ENCODE assay signal across 13 cellular contexts in genomic region chr22:38945693-38946338, GRCh38. TPM values are rescaled to one million over a fixed set of nuclear protein-coding genes. Genes with fewer than 3 reads are reported as not detected.
DNase-seq lines count a peak whose midpoint lies in the region; ATAC-seq and TF ChIP-seq lines count a peak whose summit lies in the region.
"Not testable (repeated sequence)": the region's sequence is repeated elsewhere in the genome, so short reads cannot be mapped to it uniquely, and the experiment has no call there.
"Had no signal": no experiment of that assay in that cellular context is flagged by ENCODE, and none has a peak within 500 bp of the region (broad histone marks: within the 10 kb centered on the region; RNA-seq: fewer than 3 reads in every experiment).

No MANE protein-coding gene starts in this region.

- H3K9me2 ChIP-seq in hepatocyte (replicated peaks; ENCODE audit: insufficient read depth), result not testable (repeated sequence)

- H3K4me3 Mint-ChIP-seq in Caco-2 (ENCODE audit: unreplicated experiment); WTC11; mesothelial cell of epicardium; stimulated activated naive CD8-positive, alpha-beta T cell treated with anti-CD3 and anti-CD28 coated beads, Interleukin-15, Interleukin-2, amounts not matched to agents 100 ng/mL and 50 ng/mL, for 24 hours: not testable (repeated sequence)
- peak overlapping the region; percentile 36 for H3K4me3 Mint-ChIP-seq in activated naive CD8-positive, alpha-beta T cell treated with anti-CD3 and anti-CD28 coated beads, Interleukin-2, amount 10 ng/mL, durations not matched to agents 7 days and 5 days

- H3K27ac ChIP-seq in hepatocyte, result peak overlapping the region; percentile 51
- H3K27ac ChIP-seq in trophoblast cell (ENCODE audit: low read depth, low read length), result not testable (repeated sequence)

- POLR2A ChIA-PET in Caco-2 (lab: Charles Lee); WTC11 (lab: Charles Lee); activated naive CD8-positive, alpha-beta T cell treated with anti-CD3 and anti-CD28 coated beads, Interleukin-2, amount 10 ng/mL, durations not matched to agents 7 days and 5 days (lab: Charles Lee): not testable (repeated sequence)

- H3K9me3 ChIP-seq in Caco-2; hepatocyte (ENCODE audit: low read depth); trophoblast cell (ENCODE audit: insufficient read depth, low read depth, low read length): not testable (repeated sequence)

- not testable (repeated sequence) for H4K20me1 ChIP-seq in hepatocyte (ENCODE audit: insufficient read depth, poor library complexity, severe bottlenecking)

- not testable (repeated sequence) for H3K36me3 ChIP-seq in Caco-2 (ENCODE audit: control insufficient read depth, insufficient read depth, low read length); hepatocyte (replicated peaks; ENCODE audit: insufficient read depth, low read depth); trophoblast cell (ENCODE audit: control insufficient read depth in 1 of 2, insufficient read depth in 2 of 2, low read length in 2 of 2)

- intact Hi-C loops in Caco-2 (cut with micrococcal nuclease; ENCODE audit: unreplicated experiment), result loop anchor here (1.0 kb wide), 1 partner anchor 22 kb away; no protein-coding TSS in a partner anchor

- H2AFZ ChIP-seq in hepatocyte; trophoblast cell (ENCODE audit: insufficient read depth, low read length, poor library complexity): not testable (repeated sequence)

- not testable (repeated sequence) for H3K14ac ChIP-seq in trophoblast cell (ENCODE audit: low read length)

- not testable (repeated sequence) for H2BK120ac ChIP-seq in trophoblast cell (ENCODE audit: insufficient read depth, low read length, poor library complexity)

- not testable (repeated sequence) for H3K79me1 ChIP-seq in trophoblast cell (ENCODE audit: low read length)

- not testable (repeated sequence) for H3K4ac ChIP-seq in trophoblast cell (ENCODE audit: low read depth, low read length)

- not testable (repeated sequence) for H3K4me1 ChIP-seq in Caco-2; hepatocyte (ENCODE audit: insufficient read depth); trophoblast cell (ENCODE audit: control insufficient read depth in 1 of 2, insufficient read depth in 2 of 2, low read length in 2 of 2)

- H3K9ac ChIP-seq in trophoblast cell (ENCODE audit: low read length), result not testable (repeated sequence)

- H3K9me3 Mint-ChIP-seq in Caco-2 (ENCODE audit: unreplicated experiment); WTC11; activated naive CD8-positive, alpha-beta T cell treated with anti-CD3 and anti-CD28 coated beads, Interleukin-2, amount 10 ng/mL, durations not matched to agents 7 days and 5 days; mesothelial cell of epicardium; stimulated activated naive CD8-positive, alpha-beta T cell treated with anti-CD3 and anti-CD28 coated beads, Interleukin-15, Interleukin-2, amounts not matched to agents 100 ng/mL and 50 ng/mL, for 24 hours: not testable (repeated sequence)

- not testable (repeated sequence) for H3K4me3 ChIP-seq in Caco-2 (ENCODE audit: low read depth, low read length); hepatocyte; trophoblast cell (ENCODE audit: low read depth, low read length)

- H4K12ac ChIP-seq in trophoblast cell (ENCODE audit: low read depth, low read length), result not testable (repeated sequence)

- H2AK5ac ChIP-seq in trophoblast cell (ENCODE audit: low read length), result not testable (repeated sequence)

- H3K36me3 Mint-ChIP-seq in Caco-2 (ENCODE audit: insufficient read depth, unreplicated experiment); WTC11; activated naive CD8-positive, alpha-beta T cell treated with anti-CD3 and anti-CD28 coated beads, Interleukin-2, amount 10 ng/mL, durations not matched to agents 7 days and 5 days; mesothelial cell of epicardium; stimulated activated naive CD8-positive, alpha-beta T cell treated with anti-CD3 and anti-CD28 coated beads, Interleukin-15, Interleukin-2, amounts not matched to agents 100 ng/mL and 50 ng/mL, for 24 hours (ENCODE audit: low read depth): not testable (repeated sequence)

- H3K27ac Mint-ChIP-seq in Caco-2 (ENCODE audit: unreplicated experiment), result peak overlapping the region; percentile 43
- not testable (repeated sequence) for H3K27ac Mint-ChIP-seq in WTC11; activated naive CD8-positive, alpha-beta T cell treated with anti-CD3 and anti-CD28 coated beads, Interleukin-2, amount 10 ng/mL, durations not matched to agents 7 days and 5 days
- H3K27ac Mint-ChIP-seq in mesothelial cell of epicardium, result peak overlapping the region; percentile 85
- H3K27ac Mint-ChIP-seq in stimulated activated naive CD8-positive, alpha-beta T cell treated with anti-CD3 and anti-CD28 coated beads, Interleukin-15, Interleukin-2, amounts not matched to agents 100 ng/mL and 50 ng/mL, for 24 hours, result peak overlapping the region; percentile 66

- H2BK5ac ChIP-seq in trophoblast cell (ENCODE audit: low read depth, low read length, poor library complexity), result not testable (repeated sequence)

- not testable (repeated sequence) for H3K4me2 ChIP-seq in hepatocyte; trophoblast cell (ENCODE audit: low read length)

- not testable (repeated sequence) for TF ChIP-seq CTCF in Caco-2 (IDR thresholded peaks at IDR 0.05; ENCODE audit: insufficient read depth in 1 of 2, low read depth in 1 of 2, low read length in 1 of 2, severe bottlenecking in 1 of 2, unreplicated experiment in 1 of 2); WTC11 (IDR thresholded peaks at IDR 0.05); hepatocyte (IDR thresholded peaks at IDR 0.05; ENCODE audit: poor library complexity); mesothelial cell of epicardium (IDR thresholded peaks at IDR 0.05; ENCODE audit: unreplicated experiment)

- not testable (repeated sequence) for H3K18ac ChIP-seq in trophoblast cell (ENCODE audit: low read length)

- CTCF ChIA-PET in Caco-2 (lab: Charles Lee), result not testable (repeated sequence)
- CTCF ChIA-PET in WTC11 (lab: Charles Lee), result interaction anchor here (1.3 kb wide), 1 partner anchor 177 kb away, joined by 5 read pairs; no protein-coding TSS in a partner anchor

- ATAC-seq in WTC11; activated naive CD8-positive, alpha-beta T cell treated with anti-CD3 and anti-CD28 coated beads, Interleukin-2, amount 10 ng/mL, durations not matched to agents 7 days and 5 days (ENCODE audit: low read depth): not testable (repeated sequence)

- not testable (repeated sequence) for H3K27me3 ChIP-seq in Caco-2 (replicated peaks; ENCODE audit: control insufficient read depth, insufficient read depth, low read length); hepatocyte; trophoblast cell (ENCODE audit: insufficient read depth, low read length)

- H3K23ac ChIP-seq in trophoblast cell (ENCODE audit: low read length), result not testable (repeated sequence)

- not testable (repeated sequence) for BruUV-seq in Caco-2 (replicated peaks; lab: Mats Ljungman, UMichigan)

- not testable (repeated sequence) for H4K91ac ChIP-seq in trophoblast cell (ENCODE audit: low read depth, low read length)

- H4K8ac ChIP-seq in trophoblast cell (ENCODE audit: low read depth, low read length), result not testable (repeated sequence)

- not testable (repeated sequence) for H3K4me1 Mint-ChIP-seq in Caco-2 (ENCODE audit: low read depth, unreplicated experiment)
- H3K4me1 Mint-ChIP-seq in WTC11 (peaks cover 24% of the 10 kb centered on the region), mesothelial cell of epicardium (peaks cover 31% of the 10 kb centered on the region)
- peaks cover 27% of the 10 kb centered on the region for H3K4me1 Mint-ChIP-seq in activated naive CD8-positive, alpha-beta T cell treated with anti-CD3 and anti-CD28 coated beads, Interleukin-2, amount 10 ng/mL, durations not matched to agents 7 days and 5 days
- H3K4me1 Mint-ChIP-seq in stimulated activated naive CD8-positive, alpha-beta T cell treated with anti-CD3 and anti-CD28 coated beads, Interleukin-15, Interleukin-2, amounts not matched to agents 100 ng/mL and 50 ng/mL, for 24 hours (ENCODE audit: low read depth), result peaks cover 47% of the 10 kb centered on the region

- H3K27me3 Mint-ChIP-seq in Caco-2 (ENCODE audit: insufficient read depth, unreplicated experiment); WTC11 (ENCODE audit: low read depth); mesothelial cell of epicardium (ENCODE audit: low read depth): not testable (repeated sequence)
- peaks cover 27% of the 10 kb centered on the region for H3K27me3 Mint-ChIP-seq in activated naive CD8-positive, alpha-beta T cell treated with anti-CD3 and anti-CD28 coated beads, Interleukin-2, amount 10 ng/mL, durations not matched to agents 7 days and 5 days
- peaks cover 43% of the 10 kb centered on the region for H3K27me3 Mint-ChIP-seq in stimulated activated naive CD8-positive, alpha-beta T cell treated with anti-CD3 and anti-CD28 coated beads, Interleukin-15, Interleukin-2, amounts not matched to agents 100 ng/mL and 50 ng/mL, for 24 hours

- DNase-seq in Caco-2 (peak in 1 of 2 experiments; percentile 43), hepatocyte (ENCODE audit: low spot score) (peak; percentile 8), trophoblast cell (peak; percentile 41 to 74)
- not testable (repeated sequence) for DNase-seq in WTC11 (ENCODE audit: low spot score); activated naive CD8-positive, alpha-beta T cell treated with anti-CD3 and anti-CD28 coated beads, Interleukin-2, amount 10 ng/mL, durations not matched to agents 7 days and 5 days; mesothelial cell of epicardium (ENCODE audit: low spot score in 2 of 2, unreplicated experiment in 2 of 2)

- H3K79me2 ChIP-seq in hepatocyte; trophoblast cell (ENCODE audit: control insufficient read depth, insufficient read depth, low read length, poor library complexity): not testable (repeated sequence)

- WGBS in hepatocyte (ENCODE audit: low lambda C conversion rate, missing lambda C conversion rate), result 91% methylated on average over 1 of the region's 1 CpG
- no CpG with 5 or more reads among the region's 1 CpG for WGBS in trophoblast cell (ENCODE audit: extremely low coverage, insufficient coverage, insufficient read length)

- H2BK12ac ChIP-seq in trophoblast cell (ENCODE audit: low read length), result not testable (repeated sequence)

RNA-seq across cellular contexts. Expression of gene APOBEC3A, which starts 11.6 kb away (rescaled TPM):
- total RNA-seq in Caco-2 (2022) (not detected in 2 replicates), WTC11 (2021) (not detected in 3 replicates), hepatocyte (not detected in 2 replicates), mesothelial cell of epicardium (not detected in 3 replicates)
- total RNA-seq in activated naive CD8-positive, alpha-beta T cell treated with anti-CD3 and anti-CD28 coated beads, Interleukin-2, amount 10 ng/mL, durations not matched to agents 7 days and 5 days, result not detected
- polyA plus RNA-seq in hepatocyte, result not detected in 2 replicates
- not detected in 2 replicates for polyA plus RNA-seq in trophoblast cell (2013)
- total RNA-seq: Calu3; CD4-positive, CD25-positive, alpha-beta regulatory T cell; Daoy; H1; HFFc6; HT1080 had no signal
- polyA plus RNA-seq: H1 had no signal

RNA-seq across cellular contexts. Expression of gene APOBEC3B, which starts 36.3 kb away (rescaled TPM):
- 55.8 and 60.9 TPM in 2 replicates for total RNA-seq in Caco-2 (2022)
- total RNA-seq in WTC11 (2021), result 4.0 to 7.5 TPM (median 6.4 TPM) in 3 replicates
- total RNA-seq in activated naive CD8-positive, alpha-beta T cell treated with anti-CD3 and anti-CD28 coated beads, Interleukin-2, amount 10 ng/mL, durations not matched to agents 7 days and 5 days, result 1 to 10 TPM; 7.1 to 7.2 TPM
- 2.2 TPM in 2 replicates for total RNA-seq in hepatocyte
- 10.5 and 11.0 TPM in 2 replicates for polyA plus RNA-seq in hepatocyte
- 4.3 to 5.1 TPM (median 4.9 TPM) in 3 replicates for total RNA-seq in mesothelial cell of epicardium
- 2.4 and 2.5 TPM in 2 replicates for polyA plus RNA-seq in trophoblast cell (2013)
